ENCODE assay signal across 17 cellular contexts in the genomic region with DNA sequence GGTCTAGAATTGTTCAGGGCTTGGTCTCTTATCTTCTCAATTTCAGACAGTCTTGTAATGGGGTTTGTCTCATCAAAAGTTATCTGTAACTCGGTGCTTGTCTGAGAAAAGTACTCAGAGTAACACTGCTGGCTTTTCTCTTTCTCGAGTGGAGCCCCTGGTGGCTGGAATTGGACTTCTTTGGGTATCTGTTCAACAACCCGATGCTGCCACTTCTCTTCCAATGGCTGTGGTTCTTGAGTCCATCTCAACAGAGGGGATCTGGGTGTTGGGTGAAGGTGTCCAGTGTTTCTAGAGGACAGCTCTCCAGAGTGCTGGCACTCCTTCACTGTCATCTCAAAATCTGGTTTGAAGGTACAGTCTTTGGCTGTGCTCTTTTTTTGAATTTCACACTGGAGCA. TPM values are rescaled to one million over a fixed set of nuclear protein-coding genes. Genes with fewer than 3 reads are reported as not detected.
DNase-seq lines count a peak whose midpoint lies in the region; ATAC-seq and TF ChIP-seq lines count a peak whose summit lies in the region.
"Had no signal": no experiment of that assay in that cellular context is flagged by ENCODE, and none has a peak within 500 bp of the region (broad histone marks: within the 10 kb centered on the region; RNA-seq: fewer than 3 reads in every experiment).

No MANE protein-coding gene starts in this region.

- H3K4me3 ChIP-seq in GM12865 (ENCODE audit: low read depth, low read length) (no peak overlapping the region), OCI-LY3 (ENCODE audit: low read length) (no peak overlapping the region)
- H3K4me3 ChIP-seq: pancreas, spleen had no signal

- H3K79me2 ChIP-seq in OCI-LY3 (ENCODE audit: low read length), result no peaks in the 10 kb centered on the region

- no peaks in the 10 kb centered on the region for H4K20me1 ChIP-seq in OCI-LY3 (ENCODE audit: insufficient read depth, low read length)

- in situ Hi-C loops in GM13976 (cut with MboI; ENCODE audit: low sequenced_read_pairs, unreplicated experiment), result no loop called here

- intact Hi-C loops in Right ventricle myocardium superior (cut with DNase I), result no loop called here

- H3K9ac ChIP-seq in OCI-LY3 (ENCODE audit: low read length), result no peak overlapping the region

- peaks cover 25% of the 10 kb centered on the region for H3K36me3 Mint-ChIP-seq in chondrocyte (ENCODE audit: low read depth)
- peaks cover 4% of the 10 kb centered on the region for H3K36me3 Mint-ChIP-seq in neural crest cell (ENCODE audit: low read depth)

- H3K27ac Mint-ChIP-seq in chondrocyte (ENCODE audit: unreplicated experiment) (no peak overlapping the region), neural crest cell (ENCODE audit: unreplicated experiment) (no peak overlapping the region)
- H3K27ac Mint-ChIP-seq: activated T-cell treated with anti-CD3 and anti-CD28 coated beads, Interleukin-2, amount 50 U/mL, for 24 hours; mesothelial cell of epicardium had no signal

- TF ChIP-seq CTCF in GM12865 (IDR thresholded peaks at IDR 0.05; ENCODE audit: insufficient read depth, low read depth, low read length, missing control alignments), result no peak
- TF ChIP-seq CTCF in OCI-LY3 (IDR thresholded peaks at IDR 0.05; ENCODE audit: low read depth, low read length), result peak; percentile 31
- TF ChIP-seq CTCF in chondrocyte (IDR thresholded peaks at IDR 0.05), result peak; percentile 38
- peak; percentile 21 for TF ChIP-seq CTCF in neural crest cell (conservative IDR thresholded peaks at IDR 0.05)
- TF ChIP-seq CTCF in GM13976 (IDR thresholded peaks at IDR 0.05; ENCODE audit: borderline replicate concordance, control extremely low read depth, extremely low read depth, insufficient read depth, missing control alignments), result no peak
- no peak for TF ChIP-seq CTCF in RWPE1 (conservative IDR thresholded peaks at IDR 0.05; ENCODE audit: low read depth)

- H3K27me3 Mint-ChIP-seq in chondrocyte (ENCODE audit: low read depth) (no peaks in the 10 kb centered on the region), neural crest cell (ENCODE audit: low read depth) (no peaks in the 10 kb centered on the region)
- H3K27me3 Mint-ChIP-seq: activated T-cell treated with anti-CD3 and anti-CD28 coated beads, Interleukin-2, amount 50 U/mL, for 24 hours had no signal

- no peak overlapping the region for H2AFZ ChIP-seq in OCI-LY3 (ENCODE audit: low read depth, low read length)

- H3K4me1 Mint-ChIP-seq in chondrocyte (ENCODE audit: low read depth) (peaks cover 6% of the 10 kb centered on the region), neural crest cell (no peaks in the 10 kb centered on the region)

- H3K27ac ChIP-seq in OCI-LY3 (ENCODE audit: low read length) (no peak overlapping the region), RWPE1 (no peak overlapping the region)
- H3K27ac ChIP-seq: pancreas, spleen had no signal

- DNase-seq in GM12865 (ENCODE audit: low read depth), result peak; percentile 9
- DNase-seq in chondrocyte (ENCODE audit: low spot score), result no peak
- DNase-seq in neural crest cell (ENCODE audit: low read depth, low spot score), result no peak
- no peak for DNase-seq in Right ventricle myocardium superior
- DNase-seq in NCI-H1092 treated with DMSO at 0.1 percent for 48 hours (lab: John Stamatoyannopoulos, UW), result no peak
- DNase-seq in GM13976 (ENCODE audit: low spot score), result no peak
- no peak for DNase-seq in RWPE1 (ENCODE audit: low spot score)
- DNase-seq: activated CD4-positive, CD25-positive, alpha-beta regulatory T cell; activated T-cell treated with anti-CD3 and anti-CD28 coated beads, Interleukin-2, amount 50 U/mL, for 24 hours; COR-L47; dermis blood vessel endothelial cell; KG1; NCI-H2029 treated with DMSO at 0.1 percent for 48 hours; pancreas; spleen had no signal

- no peaks in the 10 kb centered on the region for H3K9me3 Mint-ChIP-seq in chondrocyte (ENCODE audit: low read depth)
- no peaks in the 10 kb centered on the region for H3K9me3 Mint-ChIP-seq in neural crest cell
- H3K9me3 Mint-ChIP-seq: activated T-cell treated with anti-CD3 and anti-CD28 coated beads, Interleukin-2, amount 50 U/mL, for 24 hours; mesothelial cell of epicardium had no signal

- POLR2A ChIA-PET in RWPE1 (lab: Yijun Ruan, JAX; ENCODE audit: low non-redundant PET), result no interaction called here

- peaks cover 18% of the 10 kb centered on the region for H3K27me3 ChIP-seq in OCI-LY3 (ENCODE audit: low read depth, low read length)
- H3K27me3 ChIP-seq: pancreas, spleen had no signal

- CTCF ChIA-PET in RWPE1 (lab: Yijun Ruan, JAX), result no interaction called here

- H3K4me3 Mint-ChIP-seq in chondrocyte (ENCODE audit: unreplicated experiment), result no peak overlapping the region
- no peak overlapping the region for H3K4me3 Mint-ChIP-seq in neural crest cell
- H3K4me3 Mint-ChIP-seq: activated T-cell treated with anti-CD3 and anti-CD28 coated beads, Interleukin-2, amount 50 U/mL, for 24 hours; mesothelial cell of epicardium had no signal

- peaks cover 13% of the 10 kb centered on the region; the same call in 1 of the 2 replicates for H3K4me1 ChIP-seq in OCI-LY3 (ENCODE audit: low read length)
- H3K4me1 ChIP-seq: pancreas, spleen had no signal

- no peaks in the 10 kb centered on the region for H3K9me3 ChIP-seq in OCI-LY3 (ENCODE audit: insufficient read depth, low read length)
- H3K9me3 ChIP-seq: pancreas, spleen had no signal

- no peak overlapping the region for H3K4me2 ChIP-seq in OCI-LY3 (ENCODE audit: low read length)

- H3K36me3 ChIP-seq in OCI-LY3 (replicated peaks; ENCODE audit: low read depth, low read length), result no peaks in the 10 kb centered on the region
- H3K36me3 ChIP-seq: pancreas had no signal

- no peak for ATAC-seq in Right ventricle myocardium superior (ENCODE audit: poor library complexity)
- ATAC-seq: pancreas had no signal

RNA-seq across cellular contexts. Expression of a gene that starts 24.6 kb away (rescaled TPM):
- total RNA-seq in chondrocyte (160 to 273 TPM (median 168 TPM) in 3 replicates), neural crest cell (117 and 124 TPM in 2 replicates), Right ventricle myocardium superior (234 TPM)

Comparison
In these comparisons a context has a peak if more than half of its experiments do, and no peak if none do; other contexts are left out.
1. CTCF ChIP-seq: peak in OCI-LY3 (single experiment), chondrocyte (single experiment) and neural crest cell (single experiment); none in GM12865 (single experiment), GM13976 (single experiment) and RWPE1 (single experiment).